In genomic region chr10:121593267-121593666, GRCh38 we compare ENCODE assay signal across 15 cellular contexts.
A peak's percentile ranks its signal among the peaks of the same experiment; 100 is the strongest.
DNase-seq lines count a peak whose midpoint lies in the region; ATAC-seq and TF ChIP-seq lines count a peak whose summit lies in the region.
"Had no signal": no experiment of that assay in that cellular context is flagged by ENCODE, and none has a peak within 500 bp of the region (broad histone marks: within the 10 kb centered on the region; RNA-seq: fewer than 3 reads in every experiment).

No MANE protein-coding gene starts in this region.

- TF ChIP-seq CTCF in KMS-11 (conservative IDR thresholded peaks at IDR 0.05; ENCODE audit: low read depth, low read length) (no peak), epithelial cell of esophagus (IDR thresholded peaks at IDR 0.05; ENCODE audit: insufficient read depth, low read depth, low read length, missing control alignments) (no peak)

- peaks cover 94% of the 10 kb centered on the region for H3K79me2 ChIP-seq in KMS-11 (ENCODE audit: insufficient read depth, low read depth)

- no peak overlapping the region for H2AFZ ChIP-seq in KMS-11 (ENCODE audit: low read depth)

- peaks cover 68% of the 10 kb centered on the region for H3K4me1 ChIP-seq in KMS-11 (ENCODE audit: low read depth, poor library complexity, severe bottlenecking)

- ATAC-seq in HG02852 (IDR thresholded peaks at IDR 0.05; ENCODE audit: unreplicated experiment) (no peak), GM19395 (IDR thresholded peaks at IDR 0.05; ENCODE audit: unreplicated experiment) (no peak)
- ATAC-seq: K562, left ventricle myocardium superior had no signal

- H3K4me2 ChIP-seq in KMS-11: peak overlapping the region; percentile 52

- no peak overlapping the region; the same call in 1 of the 2 replicates for H3K9ac ChIP-seq in KMS-11

- no peak overlapping the region for H3K4me3 ChIP-seq in KMS-11 (IDR thresholded peaks at IDR 0.05; ENCODE audit: insufficient read depth, low read depth, low read length)
- H3K4me3 ChIP-seq in epithelial cell of esophagus (ENCODE audit: low read length): peak overlapping the region; percentile 7
- H3K4me3 ChIP-seq: K562, stomach had no signal

- no peaks in the 10 kb centered on the region for H4K20me1 ChIP-seq in KMS-11 (ENCODE audit: insufficient read depth)

- no peaks in the 10 kb centered on the region for H3K27me3 ChIP-seq in KMS-11 (ENCODE audit: insufficient read depth, low read depth)

- DNase-seq in epithelial cell of esophagus (ENCODE audit: low read depth) (no peak), middle frontal gyrus (ENCODE audit: extremely low spot score, low spot score) (peak; percentile 22), superior temporal gyrus (ENCODE audit: extremely low spot score) (peak; percentile 78)
- no peak for DNase-seq in stimulated activated CD4-positive, alpha-beta T cell treated with anti-CD3 and anti-CD28 coated beads, Interleukin-2, amount 100 ng/mL, for 48 hours
- DNase-seq: CD8-positive, alpha-beta memory T cell; foreskin melanocyte; left ventricle myocardium superior; NCI-H1930; NK-92 treated with Interleukin-12 subunit alpha and Interleukin-12 subunit beta, amount 100 ng/mL, for 24 hours; stimulated activated CD4-positive, alpha-beta T cell treated with anti-CD3 and anti-CD28 coated beads, Interleukin-4, amount 100 ng/mL, for 24 hours; stomach had no signal

- no peaks in the 10 kb centered on the region for H3K36me3 ChIP-seq in KMS-11 (ENCODE audit: insufficient read depth)

- H3K27ac ChIP-seq in KMS-11: peak overlapping the region; percentile 55; the same call in 1 of the 2 replicates

Comparison
In these comparisons a context has a peak if more than half of its experiments do, and no peak if none do; other contexts are left out.
1. DNase-seq: peak in middle frontal gyrus (single experiment) and superior temporal gyrus (single experiment); none in epithelial cell of esophagus (single experiment) and stimulated activated CD4-positive, alpha-beta T cell treated with anti-CD3 and anti-CD28 coated beads, Interleukin-2, amount 100 ng/mL, for 48 hours (0 of 2).